ENCODE assay signal across 11 cellular contexts in genomic region chr10:132541129-132541528, GRCh38. TPM values are rescaled to one million over a fixed set of nuclear protein-coding genes. Genes with fewer than 3 reads are reported as not detected.
DNase-seq lines count a peak whose midpoint lies in the region; ATAC-seq and TF ChIP-seq lines count a peak whose summit lies in the region.
"Had no signal": no experiment of that assay in that cellular context is flagged by ENCODE, and none has a peak within 500 bp of the region (broad histone marks: within the 10 kb centered on the region; RNA-seq: fewer than 3 reads in every experiment).

No MANE protein-coding gene starts in this region.

- WGBS in transverse colon (ENCODE audit: low coverage in 1 of 2), 2 donors: 93% methylated on average over 11 of the region's 11 CpGs; no CpG with 5 or more reads in 1 of the 2 donors

- no peak for TF ChIP-seq POLR2A in transverse colon (IDR thresholded peaks at IDR 0.05)

- H3K27me3 Mint-ChIP-seq in activated naive CD4-positive, alpha-beta T cell treated with anti-CD3 and anti-CD28 coated beads, Interleukin-2, amount 50 U/mL, for 24 hours: no peaks in the 10 kb centered on the region
- H3K27me3 Mint-ChIP-seq in activated T-helper 17 cell treated with anti-CD3 and anti-CD28 coated beads, Interleukin-2, amount 50 U/mL, for 72 hours: no peaks in the 10 kb centered on the region

- H3K4me3 ChIP-seq in muscle layer of colon (ENCODE audit: low read depth in 1 of 2, low read length in 2 of 2) (no peak overlapping the region), transverse colon (no peak overlapping the region)

- H3K27ac ChIP-seq in muscle layer of colon (ENCODE audit: low read depth, low read length) (peak overlapping the region; percentile 95), transverse colon (peak overlapping the region in 3 of 4 donors; percentile 80 to 93 (median 87))

- no peak for TF ChIP-seq CTCF in transverse colon (IDR thresholded peaks at IDR 0.05)

- no peak for DNase-seq in activated naive CD4-positive, alpha-beta T cell treated with anti-CD3 and anti-CD28 coated beads, Interleukin-2, amount 50 U/mL, for 16 hours
- DNase-seq in transverse colon: peak; percentile 6
- DNase-seq in NCI-H2196 (lab: John Stamatoyannopoulos, UW; ENCODE audit: unreplicated experiment): no peak
- DNase-seq: effector memory CD4-positive, alpha-beta T cell; foreskin melanocyte; T-helper 9 cell had no signal

- H3K36me3 Mint-ChIP-seq in activated naive CD4-positive, alpha-beta T cell treated with anti-CD3 and anti-CD28 coated beads, Interleukin-2, amount 50 U/mL, for 24 hours: peaks cover 2% of the 10 kb centered on the region
- no peaks in the 10 kb centered on the region for H3K36me3 Mint-ChIP-seq in activated T-helper 17 cell treated with anti-CD3 and anti-CD28 coated beads, Interleukin-2, amount 50 U/mL, for 72 hours (ENCODE audit: low read depth)

- H3K9me3 ChIP-seq in muscle layer of colon (ENCODE audit: low read length) (no peaks in the 10 kb centered on the region), transverse colon (no peaks in the 10 kb centered on the region)

- H3K9ac ChIP-seq in muscle layer of colon (ENCODE audit: low read length): no peak overlapping the region

- H3K9me3 Mint-ChIP-seq in activated naive CD4-positive, alpha-beta T cell treated with anti-CD3 and anti-CD28 coated beads, Interleukin-2, amount 50 U/mL, for 24 hours: no peaks in the 10 kb centered on the region
- no peaks in the 10 kb centered on the region for H3K9me3 Mint-ChIP-seq in activated T-helper 17 cell treated with anti-CD3 and anti-CD28 coated beads, Interleukin-2, amount 50 U/mL, for 72 hours

- peak overlapping the region; percentile 83 for H3K4me3 Mint-ChIP-seq in activated naive CD4-positive, alpha-beta T cell treated with anti-CD3 and anti-CD28 coated beads, Interleukin-2, amount 50 U/mL, for 24 hours
- peak overlapping the region; percentile 90 for H3K4me3 Mint-ChIP-seq in activated T-helper 17 cell treated with anti-CD3 and anti-CD28 coated beads, Interleukin-2, amount 50 U/mL, for 72 hours

- H3K27ac Mint-ChIP-seq in activated naive CD4-positive, alpha-beta T cell treated with anti-CD3 and anti-CD28 coated beads, Interleukin-2, amount 50 U/mL, for 24 hours: peak overlapping the region; percentile 90
- no peak overlapping the region for H3K27ac Mint-ChIP-seq in activated T-helper 17 cell treated with anti-CD3 and anti-CD28 coated beads, Interleukin-2, amount 50 U/mL, for 72 hours

- TF ChIP-seq EP300 in transverse colon (IDR thresholded peaks at IDR 0.05; ENCODE audit: low read depth): no peak

- intact Hi-C loops in transverse colon (cut with DNase I; ENCODE audit: low total_unique reads): no loop called here

- peaks cover 78% of the 10 kb centered on the region for H3K4me1 Mint-ChIP-seq in activated naive CD4-positive, alpha-beta T cell treated with anti-CD3 and anti-CD28 coated beads, Interleukin-2, amount 50 U/mL, for 24 hours
- H3K4me1 Mint-ChIP-seq in activated T-helper 17 cell treated with anti-CD3 and anti-CD28 coated beads, Interleukin-2, amount 50 U/mL, for 72 hours: peaks cover 41% of the 10 kb centered on the region

- H3K4me1 ChIP-seq in muscle layer of colon (ENCODE audit: insufficient read depth, low read length) (peaks cover 70% of the 10 kb centered on the region), transverse colon (peaks cover 15 to 68% (median 51%) of the 10 kb centered on the region in 4 donors)

- no peak for ATAC-seq in activated T-helper 17 cell treated with anti-CD3 and anti-CD28 coated beads, Interleukin-2, amount 50 U/mL, for 72 hours (replicated peaks)
- ATAC-seq in HG03520 (IDR thresholded peaks at IDR 0.05; ENCODE audit: unreplicated experiment) (no peak), HG03571 (IDR thresholded peaks at IDR 0.05; ENCODE audit: unreplicated experiment) (no peak)

- H3K36me3 ChIP-seq in muscle layer of colon (ENCODE audit: insufficient read depth, low read length): no peaks in the 10 kb centered on the region
- H3K36me3 ChIP-seq in transverse colon: no peaks in the 10 kb centered on the region

- H3K27me3 ChIP-seq in muscle layer of colon (ENCODE audit: control insufficient read depth in 1 of 2, insufficient read depth in 2 of 2, low read length in 2 of 2) (no peaks in the 10 kb centered on the region), transverse colon (no peaks in the 10 kb centered on the region)

- in situ Hi-C loops in transverse colon (cut with MboI; ENCODE audit: low pct_ligation_motif_present in 1 of 4, low pct_unique_long_range_greater_than_20kb in 1 of 4, low sequenced_read_pairs in 3 of 4): loop anchor here in 3 of 4 donors (25.0 kb wide), 2 partner anchors 96 to 154 kb away; partner anchors contain the start of gene PWWP2B (in 2 of the 3)

RNA-seq across cellular contexts. Expression of gene INPP5A, which starts 3.5 kb away (rescaled TPM):
- total RNA-seq in activated T-helper 17 cell treated with anti-CD3 and anti-CD28 coated beads, Interleukin-2, amount 50 U/mL, for 72 hours: 1 to 10 TPM; 4.3 to 5.6 TPM
- 10 to 100 TPM; 34.8 to 80.8 (median 52.8) TPM for total RNA-seq in transverse colon

Comparison
In these comparisons a context has a peak if more than half of its experiments do, and no peak if none do; other contexts are left out.
1. RNA of gene INPP5A, which starts 3.5 kb away (total RNA-seq): 34.8 to 80.8 TPM in transverse colon; 4.3 to 5.6 TPM in activated T-helper 17 cell treated with anti-CD3 and anti-CD28 coated beads, Interleukin-2, amount 50 U/mL, for 72 hours; every median in the first group is over 4 times any median in the second.